2 cellular contexts compared by ENCODE assay signal in genomic region chrX:46573896-46574336, GRCh38.
TF ChIP-seq lines count a peak whose summit lies in the region.

No MANE protein-coding gene starts in this region.

TF ChIP-seq in HCT116, 20 proteins besides CTCF, POLR2A, EP300 and RAD21:
- TF ChIP-seq ZFX (IDR thresholded peaks at IDR 0.05) (peak; percentile 23; the same call in 1 of the 2 replicates), ELF1 (IDR thresholded peaks at IDR 0.05; ENCODE audit: borderline replicate concordance, low read depth) (no peak), REST (IDR thresholded peaks at IDR 0.05; ENCODE audit: low read depth) (no peak), ZBTB33 (IDR thresholded peaks at IDR 0.05; ENCODE audit: extremely low read depth, insufficient replicate concordance, low read length) (peak; percentile 85), CEBPB (IDR thresholded peaks at IDR 0.05; ENCODE audit: low read depth) (no peak), CBX3 (IDR thresholded peaks at IDR 0.05; ENCODE audit: low read depth) (peak; percentile 22)
- TF ChIP-seq, protein P1, sequence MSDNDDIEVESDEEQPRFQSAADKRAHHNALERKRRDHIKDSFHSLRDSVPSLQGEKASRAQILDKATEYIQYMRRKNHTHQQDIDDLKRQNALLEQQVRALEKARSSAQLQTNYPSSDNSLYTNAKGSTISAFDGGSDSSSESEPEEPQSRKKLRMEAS (IDR thresholded peaks at IDR 0.05) = peak; percentile 59

TF ChIP-seq in H1, 55 proteins besides CTCF, POLR2A, EP300 and RAD21:
- TF ChIP-seq TAF1 (IDR thresholded peaks at IDR 0.05; ENCODE audit: low read depth, low read length) = no peak
- TF ChIP-seq SIX5 (IDR thresholded peaks at IDR 0.05; ENCODE audit: low read depth, low read length) = no peak
- 0 out of 4 replicates have a peak, but pooled peaks of 1 of the 2 experiments have one; percentile 20 for TF ChIP-seq SIN3A (conservative IDR thresholded peaks at IDR 0.05 in 1 of 2, IDR thresholded peaks at IDR 0.05 in 1 of 2; ENCODE audit: low read depth in 1 of 2, low read length in 2 of 2)
- peak; percentile 84 for TF ChIP-seq BRCA1 (IDR thresholded peaks at IDR 0.05; ENCODE audit: low read depth, low read length)
- no peak for TF ChIP-seq RXRA (IDR thresholded peaks at IDR 0.05; ENCODE audit: insufficient read depth, low read depth, low read length)
- peak; percentile 97 for TF ChIP-seq CHD2 (IDR thresholded peaks at IDR 0.05; ENCODE audit: low read length)
- peak; percentile 36 for TF ChIP-seq KDM4A (IDR thresholded peaks at IDR 0.05; ENCODE audit: low read depth, low read length, severe bottlenecking)
- TF ChIP-seq CEBPB (IDR thresholded peaks at IDR 0.05; ENCODE audit: low read depth, low read length) = no peak
